ENCODE assay signal across 8 cellular contexts in genomic region chr12:122860052-122860853, GRCh38. TPM values are rescaled to one million over a fixed set of nuclear protein-coding genes. Genes with fewer than 3 reads are reported as not detected.
DNase-seq lines count a peak whose midpoint lies in the region; ATAC-seq and TF ChIP-seq lines count a peak whose summit lies in the region.

No MANE protein-coding gene starts in this region.

- H3K27me3 ChIP-seq in NT2/D1 (ENCODE audit: insufficient read depth, insufficient read length) = no peaks in the 10 kb centered on the region

- BruUV-seq in Calu3 (replicated peaks; lab: Mats Ljungman, UMichigan) = no TSS peak

- CTCF ChIA-PET in Calu3 (lab: Charles Lee) = interaction anchor here (0.7 to 3.2 kb wide), 9 partner anchors 34 to 378 kb away, joined by 3 to 18 read pairs (median 3); partner anchors contain the start of gene MPHOSPH9

- H3K27me3 Mint-ChIP-seq in Calu3 (ENCODE audit: unreplicated experiment) (no peaks in the 10 kb centered on the region), naive B cell (no peaks in the 10 kb centered on the region)

- H3K4me1 Mint-ChIP-seq in Calu3 (ENCODE audit: low read depth, unreplicated experiment) = peaks cover 7% of the 10 kb centered on the region
- peaks cover 21 to 52% (median 43%) of the 10 kb centered on the region in 3 donors for H3K4me1 Mint-ChIP-seq in naive B cell

- no peaks in the 10 kb centered on the region for H3K9me3 Mint-ChIP-seq in Calu3 (ENCODE audit: low read depth, unreplicated experiment)
- H3K9me3 Mint-ChIP-seq in naive B cell = no peaks in the 10 kb centered on the region

- no peak overlapping the region for H3K9ac ChIP-seq in NT2/D1 (ENCODE audit: insufficient read length, low read depth)

- no peak overlapping the region for H3K4me3 ChIP-seq in NT2/D1 (ENCODE audit: insufficient read length, low read depth)

- peak; percentile 91 for TF ChIP-seq CTCF in Calu3 (IDR thresholded peaks at IDR 0.05; ENCODE audit: unreplicated experiment)

- DNase-seq in Calu3 (peak; percentile 89), HK-2 (ENCODE audit: unreplicated experiment) (peak; percentile 85), NT2/D1 (ENCODE audit: low read depth, low spot score) (peak; percentile 74), activated T-cell treated with anti-CD3 and anti-CD28 coated beads for 24 hours (ENCODE audit: low read depth) (peak; percentile 69), epithelial cell of prostate (ENCODE audit: low read depth, low spot score) (no peak), naive B cell (peak; percentile 70)
- DNase-seq in stimulated activated CD8-positive, alpha-beta memory T cell treated with anti-CD3 and anti-CD28 coated beads, Interleukin-7, amount 100 ng/mL, for 48 hours (ENCODE audit: extremely low read depth in 1 of 2, low read depth in 1 of 2) = peak; percentile 48 to 57

- ATAC-seq in naive B cell (ENCODE audit: low read depth in 2 of 2) = peak; percentile 51 to 58
- no peak for ATAC-seq in HG02870 (IDR thresholded peaks at IDR 0.05; ENCODE audit: unreplicated experiment)

- H3K27ac Mint-ChIP-seq in Calu3 (ENCODE audit: unreplicated experiment) (peak overlapping the region; percentile 30), naive B cell (peak overlapping the region in 3 of 6 donors; percentile 59 to 82 (median 73))

- H3K36me3 ChIP-seq in NT2/D1 (ENCODE audit: insufficient read depth, insufficient read length, low read length) = peaks cover 81% of the 10 kb centered on the region

- H3K4me3 Mint-ChIP-seq in Calu3 (ENCODE audit: low read depth, unreplicated experiment) (no peak overlapping the region), naive B cell (peak overlapping the region in 3 of 8 donors; percentile 3 to 12 (median 3))

- intact Hi-C loops in Calu3 (cut with micrococcal nuclease; ENCODE audit: unreplicated experiment) = loop anchor here (1.0 to 5.0 kb wide), 2 partner anchors 68 to 92 kb away; no protein-coding TSS in a partner anchor

- peaks cover 5% of the 10 kb centered on the region for H3K4me1 ChIP-seq in NT2/D1 (ENCODE audit: insufficient read depth, insufficient read length)

- H3K36me3 Mint-ChIP-seq in Calu3 (ENCODE audit: insufficient read depth, unreplicated experiment) = peaks cover 98% of the 10 kb centered on the region
- H3K36me3 Mint-ChIP-seq in naive B cell = no peaks in the 10 kb centered on the region

- H3K27ac ChIP-seq in epithelial cell of prostate = peak overlapping the region; percentile 43

- H3K9me3 ChIP-seq in NT2/D1 (ENCODE audit: insufficient read depth, low read length) = no peaks in the 10 kb centered on the region

RNA-seq across cellular contexts. Expression of gene HIP1R, which starts 25.0 kb away (rescaled TPM):
- 234 and 246 TPM in 2 replicates for total RNA-seq in Calu3 (2022)
- 10 to 100 TPM; 33.8 to 91.3 (median 38.4) TPM for polyA plus RNA-seq in naive B cell (ENCODE audit: low read depth in 6 of 6)

RNA-seq across cellular contexts. Expression of gene VPS37B, which starts 35.7 kb away (rescaled TPM):
- 104 and 118 TPM in 2 replicates for total RNA-seq in Calu3 (2022)
- 10 to 100 TPM; 43.4 to 60.9 (median 52.2) TPM for polyA plus RNA-seq in naive B cell (ENCODE audit: low read depth in 6 of 6)
